In the genomic region with DNA sequence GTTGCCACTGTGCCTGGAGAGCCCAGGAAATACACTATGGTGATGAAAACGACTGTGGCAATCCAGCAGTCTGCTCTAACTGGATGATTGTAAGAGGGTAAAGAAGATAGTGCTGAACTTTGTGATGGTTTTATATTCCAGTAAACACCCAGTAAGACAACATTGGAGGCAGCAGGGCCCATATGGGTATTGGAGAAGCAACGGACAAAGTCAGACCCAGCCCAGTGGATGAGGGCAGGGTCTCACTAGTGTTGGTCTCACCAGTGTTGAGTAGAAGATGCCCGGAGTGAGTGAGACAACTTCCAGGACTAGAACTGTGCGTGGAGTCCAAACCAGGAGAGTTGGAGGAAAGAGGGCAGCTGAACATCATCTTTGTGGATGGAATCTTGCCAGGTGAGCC, we compare ENCODE assay signal across 3 cellular contexts.
"Had no signal": no experiment of that assay in that cellular context is flagged by ENCODE, and none has a peak within 500 bp of the region (broad histone marks: within the 10 kb centered on the region; RNA-seq: fewer than 3 reads in every experiment).

No MANE protein-coding gene starts in this region.

- H3K4me3 ChIP-seq: GM12878 had no signal

- DNase-seq: GDM1, GF-D8 had no signal

- ATAC-seq: GM12878 had no signal
